16 cellular contexts compared by ENCODE assay signal in the genomic region with DNA sequence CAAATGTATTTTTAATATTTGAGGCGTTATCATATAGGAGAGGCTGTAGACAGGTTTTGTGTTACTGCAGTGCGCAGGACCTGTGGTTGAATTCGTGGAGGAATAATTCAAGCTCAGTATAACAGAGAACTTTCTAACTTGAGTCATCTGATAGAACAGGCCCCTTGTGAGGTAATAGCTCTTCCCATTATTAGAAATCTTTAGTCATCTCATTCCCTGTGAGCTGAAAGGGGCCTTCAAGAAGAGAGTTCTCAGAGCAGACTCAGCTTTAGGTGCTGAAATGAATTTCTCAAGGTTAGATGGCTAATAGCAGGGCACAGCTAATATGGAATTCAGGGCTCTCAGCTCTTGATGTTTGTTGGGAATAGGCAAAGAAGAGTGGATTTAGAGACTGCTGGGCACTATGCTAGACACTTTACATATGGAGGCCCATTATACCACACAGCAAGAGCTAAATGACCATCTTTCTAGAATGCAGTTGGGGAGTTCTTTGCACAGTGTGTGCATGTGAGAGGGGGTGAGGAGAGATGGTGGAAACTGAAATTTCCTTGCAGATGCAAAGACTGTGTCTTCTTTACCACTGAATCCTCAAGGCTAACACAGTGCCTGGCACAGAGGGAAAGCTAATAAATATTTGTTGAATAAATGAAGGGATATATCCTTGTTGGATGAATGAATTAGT.
A peak's percentile ranks its signal among the peaks of the same experiment; 100 is the strongest.
DNase-seq lines count a peak whose midpoint lies in the region; ATAC-seq and TF ChIP-seq lines count a peak whose summit lies in the region.
"Had no signal": no experiment of that assay in that cellular context is flagged by ENCODE, and none has a peak within 500 bp of the region (broad histone marks: within the 10 kb centered on the region; RNA-seq: fewer than 3 reads in every experiment).

No MANE protein-coding gene starts in this region.

- H3K27ac Mint-ChIP-seq in activated T-cell treated with anti-CD3 and anti-CD28 coated beads, Interleukin-2, amount 50 U/mL, for 72 hours: no peak overlapping the region
- H3K27ac Mint-ChIP-seq: activated T-helper 1 cell treated with anti-CD3 and anti-CD28 coated beads, Interleukin-12 subunit alpha, Interleukin-12 subunit beta, Interleukin-2, Interleukin-4 antibody, amounts not matched to agents 30 ng/mL and 10 ng/mL and 1 ng/mL, durations not matched to agents 14 hours and 24 hours and 36 hours had no signal

- H3K27me3 ChIP-seq in gastrocnemius medialis: no peaks in the 10 kb centered on the region

- in situ Hi-C loops in gastrocnemius medialis (cut with MboI; ENCODE audit: low sequenced_read_pairs in 4 of 4): loop anchor here in 1 of 4 donors (10.0 kb wide), 1 partner anchor 63 kb away; no protein-coding TSS in a partner anchor

- DNase-seq in activated T-cell treated with anti-CD3 and anti-CD28 coated beads, Interleukin-2, amount 50 U/mL, for 72 hours: no peak
- DNase-seq in activated T-cell treated with anti-CD3 and anti-CD28 coated beads, Interleukin-2, amount 50 U/mL, for 48 hours: no peak
- peak; percentile 62 for DNase-seq in fibroblast of mammary gland (ENCODE audit: low read depth)
- no peak for DNase-seq in UCSD-AML1 (lab: John Stamatoyannopoulos, UW; ENCODE audit: unreplicated experiment)
- no peak for DNase-seq in gastrocnemius medialis
- DNase-seq in activated CD4-positive, alpha-beta T cell treated with anti-CD3 and anti-CD28 coated beads, Interleukin-2, amount 50 U/mL, for 48 hours: no peak
- no peak for DNase-seq in SKM-1 (lab: John Stamatoyannopoulos, UW; ENCODE audit: unreplicated experiment)
- DNase-seq: activated CD4-positive, alpha-beta T cell treated with anti-CD3 and anti-CD28 coated beads, Interleukin-2, amount 50 U/mL, for 1 hour; anterior cingulate cortex; islet precursor cell; mucosa of descending colon; NCI-H187; NCI-H774; substantia nigra had no signal

- intact Hi-C loops in gastrocnemius medialis (cut with DNase I; ENCODE audit: low total_unique reads): no loop called here

- peak; percentile 27 to 52 for ATAC-seq in activated T-cell treated with anti-CD3 and anti-CD28 coated beads, Interleukin-2, amount 50 U/mL, for 72 hours (replicated peaks in 1 of 2)
- ATAC-seq in HG03565 (IDR thresholded peaks at IDR 0.05; ENCODE audit: unreplicated experiment) (peak; percentile 67), gastrocnemius medialis (no peak)
- ATAC-seq: mucosa of descending colon had no signal

- no peak overlapping the region for H3K4me3 Mint-ChIP-seq in activated T-cell treated with anti-CD3 and anti-CD28 coated beads, Interleukin-2, amount 50 U/mL, for 72 hours
- H3K4me3 Mint-ChIP-seq: activated T-helper 1 cell treated with anti-CD3 and anti-CD28 coated beads, Interleukin-12 subunit alpha, Interleukin-12 subunit beta, Interleukin-2, Interleukin-4 antibody, amounts not matched to agents 30 ng/mL and 10 ng/mL and 1 ng/mL, durations not matched to agents 14 hours and 24 hours and 36 hours had no signal

- H3K36me3 Mint-ChIP-seq in activated T-cell treated with anti-CD3 and anti-CD28 coated beads, Interleukin-2, amount 50 U/mL, for 72 hours (ENCODE audit: insufficient read depth in 2 of 2): peaks cover 3 to 12% of the 10 kb centered on the region in 2 donors

- H3K4me1 ChIP-seq in gastrocnemius medialis: no peaks in the 10 kb centered on the region

- no peak for TF ChIP-seq CTCF in fibroblast of mammary gland (conservative IDR thresholded peaks at IDR 0.05; ENCODE audit: control insufficient read depth, insufficient read depth, low read depth, low read length)
- TF ChIP-seq CTCF in gastrocnemius medialis (IDR thresholded peaks at IDR 0.05 in 4 of 5, conservative IDR thresholded peaks at IDR 0.05 in 1 of 5): no peak

- no peaks in the 10 kb centered on the region for H3K9me3 ChIP-seq in gastrocnemius medialis
- H3K9me3 ChIP-seq: mucosa of descending colon had no signal

- H3K9me3 Mint-ChIP-seq in activated T-cell treated with anti-CD3 and anti-CD28 coated beads, Interleukin-2, amount 50 U/mL, for 72 hours: no peaks in the 10 kb centered on the region

- no peaks in the 10 kb centered on the region for H3K36me3 ChIP-seq in gastrocnemius medialis

- H3K4me3 ChIP-seq in fibroblast of mammary gland (ENCODE audit: control insufficient read depth, low read depth, low read length) (no peak overlapping the region), gastrocnemius medialis (no peak overlapping the region)
- H3K4me3 ChIP-seq: mucosa of descending colon had no signal

- no peak for TF ChIP-seq POLR2A in gastrocnemius medialis (IDR thresholded peaks at IDR 0.05)

- no peaks in the 10 kb centered on the region for H3K27me3 Mint-ChIP-seq in activated T-cell treated with anti-CD3 and anti-CD28 coated beads, Interleukin-2, amount 50 U/mL, for 72 hours (ENCODE audit: low read depth)

- H3K4me1 Mint-ChIP-seq in activated T-cell treated with anti-CD3 and anti-CD28 coated beads, Interleukin-2, amount 50 U/mL, for 72 hours (ENCODE audit: low read depth): peaks cover 8% of the 10 kb centered on the region

- no peak overlapping the region for H3K27ac ChIP-seq in gastrocnemius medialis

Comparison
In these comparisons a context has a peak if more than half of its experiments do, and no peak if none do; other contexts are left out.
1. ATAC-seq: peak in activated T-cell treated with anti-CD3 and anti-CD28 coated beads, Interleukin-2, amount 50 U/mL, for 72 hours (2 of 2) and HG03565 (single experiment); none in gastrocnemius medialis (0 of 2).